ENCODE assay signal across 1 cellular context in genomic region chr22:28607710-28608109, GRCh38.
TF ChIP-seq lines count a peak whose summit lies in the region.

No MANE protein-coding gene starts in this region.

TF ChIP-seq in IMR-90, 13 proteins besides CTCF, POLR2A, EP300 and RAD21 (continued from another document):
- TF ChIP-seq CHD1 (IDR thresholded peaks at IDR 0.05; ENCODE audit: low read depth, low read length): no peak
- no peak for TF ChIP-seq BHLHE40 (IDR thresholded peaks at IDR 0.05; ENCODE audit: low read depth, low read length)
- TF ChIP-seq FOS (IDR thresholded peaks at IDR 0.05; ENCODE audit: low read depth, low read length): no peak
- no peak for TF ChIP-seq CEBPB (IDR thresholded peaks at IDR 0.05; ENCODE audit: low read depth, low read length)
TF ChIP-seq in IMR-90: peak in this region for 0.
